Comparison of ENCODE assay signal across 16 cellular contexts in genomic region chr3:107604057-107604802, GRCh38.
DNase-seq lines count a peak whose midpoint lies in the region; ATAC-seq and TF ChIP-seq lines count a peak whose summit lies in the region.
"Had no signal": no experiment of that assay in that cellular context is flagged by ENCODE, and none has a peak within 500 bp of the region (broad histone marks: within the 10 kb centered on the region; RNA-seq: fewer than 3 reads in every experiment).

No MANE protein-coding gene starts in this region.

- H3K9me3 ChIP-seq in colonic mucosa (no peaks in the 10 kb centered on the region), MM.1S (replicated peaks; ENCODE audit: insufficient read depth, low read length) (no peaks in the 10 kb centered on the region), sigmoid colon (no peaks in the 10 kb centered on the region)

- H3K4me1 ChIP-seq in GM23338 (ENCODE audit: insufficient read depth) (peaks cover 23% of the 10 kb centered on the region), colonic mucosa (no peaks in the 10 kb centered on the region), MM.1S (ENCODE audit: low read length) (no peaks in the 10 kb centered on the region), sigmoid colon (peaks cover 0 to 28% (median 21%) of the 10 kb centered on the region in 4 donors)

- H3K79me2 ChIP-seq in GM23338 (replicated peaks; ENCODE audit: insufficient read depth), result peaks cover 54% of the 10 kb centered on the region
- H3K79me2 ChIP-seq in MM.1S (ENCODE audit: low read length), result 0 out of 2 replicates have a peak, but pooled peaks cover 4% of the 10 kb centered on the region

- WGBS in sigmoid colon, 2 donors, result 86 to 90% methylated on average over 7 of the region's 7 CpGs

- no peak for TF ChIP-seq POLR2A in sigmoid colon (IDR thresholded peaks at IDR 0.05)

- H3K27me3 ChIP-seq in GM23338 (ENCODE audit: insufficient read depth) (no peaks in the 10 kb centered on the region), colonic mucosa (no peaks in the 10 kb centered on the region), MM.1S (replicated peaks; ENCODE audit: insufficient read depth, low read length) (no peaks in the 10 kb centered on the region), sigmoid colon (no peaks in the 10 kb centered on the region)
- H3K27me3 ChIP-seq: BLaER1 had no signal

- peak overlapping the region; percentile 88 for H3K27ac Mint-ChIP-seq in GM23338
- H3K27ac Mint-ChIP-seq in chondrocyte (ENCODE audit: unreplicated experiment), result peak overlapping the region; percentile 82
- H3K27ac Mint-ChIP-seq: stimulated activated naive CD8-positive, alpha-beta T cell treated with anti-CD3 and anti-CD28 coated beads, Interleukin-15, Interleukin-2, amounts not matched to agents 100 ng/mL and 50 ng/mL, for 24 hours; T-helper 1 cell treated with Interleukin-12 subunit alpha and Interleukin-12 subunit beta and Interleukin-4 antibody, amounts not matched to agents 30 μg/mL and 1 μg/mL, for 36 hours had no signal

- H3K4me2 ChIP-seq in GM23338 (no peak overlapping the region), MM.1S (ENCODE audit: low read depth, low read length) (no peak overlapping the region)
- H3K4me2 ChIP-seq: BLaER1, PC-9 had no signal

- H3K9me3 Mint-ChIP-seq in GM23338 (peaks cover 6% of the 10 kb centered on the region; the same call in 2 of the 3 replicates), chondrocyte (ENCODE audit: low read depth) (peaks cover 12% of the 10 kb centered on the region)

- no peak for ATAC-seq in GM23338
- peak; percentile 74 for ATAC-seq in left lobe of liver

- H3K9me2 ChIP-seq in GM23338 (ENCODE audit: insufficient read depth), result no peaks in the 10 kb centered on the region
- H3K9me2 ChIP-seq in MM.1S (replicated peaks; ENCODE audit: insufficient read depth, low read length), result no peaks in the 10 kb centered on the region

- H3K9ac ChIP-seq in colonic mucosa (ENCODE audit: low read depth in 2 of 2, low read length in 2 of 2) (no peak overlapping the region), MM.1S (ENCODE audit: low read length) (no peak overlapping the region)
- H3K9ac ChIP-seq: BLaER1 had no signal

- H3F3A ChIP-seq in GM23338 (replicated peaks; ENCODE audit: low read depth) (no peaks in the 10 kb centered on the region), MM.1S (ENCODE audit: insufficient read depth, low read length) (no peaks in the 10 kb centered on the region)

- DNase-seq in AG04449 (ENCODE audit: low read depth, low spot score) (peak; percentile 26), GM23338 (ENCODE audit: low spot score) (no peak), chondrocyte (ENCODE audit: low spot score) (no peak), left lobe of liver (ENCODE audit: low spot score) (no peak), colonic mucosa (no peak), MM.1S (no peak), sigmoid colon (no peak)
- no peak for DNase-seq in stimulated activated CD4-positive, alpha-beta T cell treated with anti-CD3 and anti-CD28 coated beads, Interleukin-4, amount 100 ng/mL, for 24 hours
- DNase-seq: activated CD4-positive, alpha-beta T cell treated with anti-CD3 and anti-CD28 coated beads, Interleukin-2, amount 50 U/mL, for 1 hour; DND-41; midbrain; PC-9; stimulated activated CD4-positive, alpha-beta T cell treated with anti-CD3 and anti-CD28 coated beads, Interleukin-4, amount 100 ng/mL, for 1 hour had no signal

- intact Hi-C loops in colonic mucosa (cut with DNase I), result no loop called here
- intact Hi-C loops in sigmoid colon (cut with DNase I), result no loop called here

- POLR2A ChIA-PET in AG04449 (lab: Yijun Ruan, JAX), result no interaction called here

- H4K20me1 ChIP-seq in GM23338 (replicated peaks; ENCODE audit: insufficient read depth), result no peaks in the 10 kb centered on the region
- H4K20me1 ChIP-seq in MM.1S (ENCODE audit: insufficient read depth, low read length), result no peaks in the 10 kb centered on the region
- H4K20me1 ChIP-seq: BLaER1 had no signal

- H3K4me1 Mint-ChIP-seq in GM23338 (peaks cover 33% of the 10 kb centered on the region), chondrocyte (ENCODE audit: low read depth) (peaks cover 45% of the 10 kb centered on the region)

- CTCF ChIA-PET in AG04449 (lab: Yijun Ruan, JAX), result interaction anchor here (0.6 to 1.0 kb wide), 3 partner anchors 12 to 148 kb away, joined by 3 read pairs; no protein-coding TSS in a partner anchor

- H3K27me3 Mint-ChIP-seq in GM23338 (ENCODE audit: insufficient read depth, low read depth, poor library complexity), result no peaks in the 10 kb centered on the region
- no peaks in the 10 kb centered on the region for H3K27me3 Mint-ChIP-seq in chondrocyte (ENCODE audit: low read depth)
- H3K27me3 Mint-ChIP-seq: stimulated activated naive CD8-positive, alpha-beta T cell treated with anti-CD3 and anti-CD28 coated beads, Interleukin-15, Interleukin-2, amounts not matched to agents 100 ng/mL and 50 ng/mL, for 24 hours had no signal

- TF ChIP-seq EP300 in sigmoid colon (IDR thresholded peaks at IDR 0.05), result no peak

- H3K36me3 Mint-ChIP-seq in GM23338 (ENCODE audit: low read depth), result peaks cover 21% of the 10 kb centered on the region
- peaks cover 3% of the 10 kb centered on the region for H3K36me3 Mint-ChIP-seq in chondrocyte (ENCODE audit: low read depth)

- H2AFZ ChIP-seq in GM23338 (no peak overlapping the region), MM.1S (ENCODE audit: low read length) (no peak overlapping the region)
- H2AFZ ChIP-seq: PC-9 had no signal

- no peak overlapping the region for H3K4me3 Mint-ChIP-seq in GM23338
- no peak overlapping the region for H3K4me3 Mint-ChIP-seq in chondrocyte (ENCODE audit: unreplicated experiment)
- H3K4me3 Mint-ChIP-seq: stimulated activated naive CD8-positive, alpha-beta T cell treated with anti-CD3 and anti-CD28 coated beads, Interleukin-15, Interleukin-2, amounts not matched to agents 100 ng/mL and 50 ng/mL, for 24 hours; T-helper 1 cell treated with Interleukin-12 subunit alpha and Interleukin-12 subunit beta and Interleukin-4 antibody, amounts not matched to agents 30 μg/mL and 1 μg/mL, for 36 hours had no signal

- H3K4me3 ChIP-seq in AG04449 (ENCODE audit: low read depth, low read length) (no peak overlapping the region), GM23338 (no peak overlapping the region), colonic mucosa (no peak overlapping the region), MM.1S (ENCODE audit: low read length) (no peak overlapping the region), sigmoid colon (no peak overlapping the region)
- H3K4me3 ChIP-seq: BLaER1, PC-9 had no signal

- TF ChIP-seq CTCF in AG04449 (IDR thresholded peaks at IDR 0.05; ENCODE audit: insufficient read depth, low read length, missing control alignments) (no peak), GM23338 (conservative IDR thresholded peaks at IDR 0.05; ENCODE audit: low read depth in 2 of 2) (no peak), chondrocyte (IDR thresholded peaks at IDR 0.05) (no peak), colonic mucosa (IDR thresholded peaks at IDR 0.05) (no peak), MM.1S (IDR thresholded peaks at IDR 0.05; ENCODE audit: low read length) (no peak), sigmoid colon (IDR thresholded peaks at IDR 0.05) (no peak)

- no peaks in the 10 kb centered on the region for H3K36me3 ChIP-seq in GM23338 (ENCODE audit: insufficient read depth)
- H3K36me3 ChIP-seq in colonic mucosa, result no peaks in the 10 kb centered on the region
- no peaks in the 10 kb centered on the region for H3K36me3 ChIP-seq in MM.1S (replicated peaks; ENCODE audit: insufficient read depth, low read length)
- H3K36me3 ChIP-seq in sigmoid colon, result no peaks in the 10 kb centered on the region

- H3K27ac ChIP-seq in GM23338 (ENCODE audit: low read depth) (no peak overlapping the region), colonic mucosa (no peak overlapping the region), MM.1S (ENCODE audit: low read length) (no peak overlapping the region), sigmoid colon (peak overlapping the region in 2 of 4 donors; percentile 5 to 44)
- H3K27ac ChIP-seq: BLaER1, PC-9 had no signal

TF ChIP-seq in GM23338, 12 proteins besides CTCF, POLR2A, EP300 and RAD21:
- no peak for TF ChIP-seq POLR2AphosphoS5 (IDR thresholded peaks at IDR 0.05; ENCODE audit: low read depth)
- no peak for TF ChIP-seq NANOG (IDR thresholded peaks at IDR 0.05; ENCODE audit: borderline replicate concordance)
- no peak for TF ChIP-seq EZH2phosphoT487 (IDR thresholded peaks at IDR 0.05; ENCODE audit: unreplicated experiment)
- no peak for TF ChIP-seq REST (IDR thresholded peaks at IDR 0.05; ENCODE audit: unreplicated experiment)
- no peak for TF ChIP-seq ZNF331 (CRISPR knock-in tag; IDR thresholded peaks at IDR 0.05; ENCODE audit: low read depth)
- TF ChIP-seq JUNB (IDR thresholded peaks at IDR 0.05; ENCODE audit: unreplicated experiment), result no peak
